19 cellular contexts compared by ENCODE assay signal in genomic region chr6:127204278-127204677, GRCh38.
"Had no signal": no experiment of that assay in that cellular context is flagged by ENCODE, and none has a peak within 500 bp of the region (broad histone marks: within the 10 kb centered on the region; RNA-seq: fewer than 3 reads in every experiment).

No MANE protein-coding gene starts in this region.

- DNase-seq: activated B cell treated with CpG ODN at 0.5 μM for 24 hours; activated CD4-positive, alpha-beta T cell treated with anti-CD3 and anti-CD28 coated beads for 4 hours; activated CD8-positive, alpha-beta T cell treated with anti-CD3 and anti-CD28 coated beads, Interleukin-2, amount 10 ng/mL, durations not matched to agents 7 days and 5 days; activated naive CD4-positive, alpha-beta T cell treated with anti-CD3 and anti-CD28 coated beads for 36 hours; activated T-cell treated with anti-CD3 and anti-CD28 coated beads, Interleukin-2, amount 50 U/mL, for 24 hours; aorta; brain microvascular endothelial cell; central memory CD4-positive, alpha-beta T cell; erythroblast; foreskin melanocyte; head of caudate nucleus; naive thymus-derived CD8-positive, alpha-beta T cell; ovary; psoas muscle; right cardiac atrium; stimulated activated CD4-positive, alpha-beta T cell treated with anti-CD3 and anti-CD28 coated beads, Interleukin-15, amount 100 ng/mL, for 24 hours; stimulated activated CD4-positive, alpha-beta T cell treated with anti-CD3 and anti-CD28 coated beads, Interleukin-2, amount 100 ng/mL, for 48 hours; trophoblast cell had no signal

- H3K27me3 ChIP-seq: brain microvascular endothelial cell, ovary, suprapubic skin had no signal

- H3K4me3 ChIP-seq: ovary, psoas muscle, suprapubic skin had no signal

- H3K4me1 ChIP-seq: psoas muscle, suprapubic skin had no signal

- ATAC-seq: activated CD8-positive, alpha-beta T cell treated with anti-CD3 and anti-CD28 coated beads, Interleukin-2, amount 10 ng/mL, durations not matched to agents 7 days and 5 days; naive thymus-derived CD8-positive, alpha-beta T cell; psoas muscle; right cardiac atrium had no signal

- H3K36me3 ChIP-seq: brain microvascular endothelial cell, ovary, suprapubic skin had no signal

- H3K27ac ChIP-seq: brain microvascular endothelial cell, ovary, psoas muscle, suprapubic skin had no signal

- H3K9me3 ChIP-seq: ovary, psoas muscle, suprapubic skin had no signal
